ENCODE assay signal across 13 cellular contexts in genomic region chr2:106232633-106233032, GRCh38.
"Had no signal": no experiment of that assay in that cellular context is flagged by ENCODE, and none has a peak within 500 bp of the region (broad histone marks: within the 10 kb centered on the region; RNA-seq: fewer than 3 reads in every experiment).

No MANE protein-coding gene starts in this region.

- H3K9me3 ChIP-seq: prostate gland had no signal

- H3K4me1 ChIP-seq: prostate gland, tibial artery had no signal

- DNase-seq: activated CD4-positive, alpha-beta T cell treated with anti-CD3 and anti-CD28 coated beads, Interleukin-2, amount 10 ng/mL, durations not matched to agents 7 days and 5 days; activated CD8-positive, alpha-beta memory T cell treated with anti-CD3 and anti-CD28 coated beads, Interleukin-2, amount 50 U/mL, for 48 hours; activated gamma-delta T cell; activated T-cell treated with anti-CD3 and anti-CD28 coated beads, Interleukin-2, amount 50 U/mL, for 72 hours; amniotic stem cell; central memory CD4-positive, alpha-beta T cell; effector memory CD4-positive, alpha-beta T cell; left colon; mammary epithelial cell; stimulated activated CD4-positive, alpha-beta T cell treated with anti-CD3 and anti-CD28 coated beads, Interleukin-2, amount 100 ng/mL, for 48 hours; tibial artery had no signal

- ATAC-seq: activated T-cell treated with anti-CD3 and anti-CD28 coated beads, Interleukin-2, amount 50 U/mL, for 72 hours; left colon; stimulated activated memory B cell treated with anti-CD40 and anti-IgM and Interleukin-4, amounts not matched to agents 10 μg/mL and 1 μg/mL and 100 μg/mL, for 72 hours had no signal

- H3K4me3 ChIP-seq: prostate gland, tibial artery had no signal

- H3K36me3 ChIP-seq: prostate gland, tibial artery had no signal

- H3K27ac ChIP-seq: prostate gland, tibial artery had no signal
